1 cellular context compared by ENCODE assay signal in genomic region chr15:43638464-43639204, GRCh38.
A peak's percentile ranks its signal among the peaks of the same experiment; 100 is the strongest.
TF ChIP-seq lines count a peak whose summit lies in the region.

No MANE protein-coding gene starts in this region.

TF ChIP-seq in GM12878, 131 proteins besides CTCF, POLR2A, EP300 and RAD21:
- TF ChIP-seq ASH2L (IDR thresholded peaks at IDR 0.05; ENCODE audit: borderline replicate concordance, low read depth), result 0 out of 2 replicates have a peak, but pooled peaks have one; percentile 70
- peak in 1 of 2 experiments; percentile 18; a peak in 2 of 4 replicates for TF ChIP-seq IKZF2 (IDR thresholded peaks at IDR 0.05)
- 0 out of 2 replicates have a peak, but pooled peaks have one; percentile 27 for TF ChIP-seq ATF7 (IDR thresholded peaks at IDR 0.05; ENCODE audit: low read depth)
- TF ChIP-seq CREM (IDR thresholded peaks at IDR 0.05; ENCODE audit: low read depth), result peak; percentile 7; the same call in 1 of the 2 replicates
- peak; percentile 49; the same call in 1 of the 2 replicates for TF ChIP-seq ZBED1 (IDR thresholded peaks at IDR 0.05; ENCODE audit: borderline replicate concordance)
- TF ChIP-seq RUNX3 (IDR thresholded peaks at IDR 0.05; ENCODE audit: low read length), result peak; percentile 85
- 0 out of 2 replicates have a peak, but pooled peaks have one; percentile 5 for TF ChIP-seq PAX5 (IDR thresholded peaks at IDR 0.05; ENCODE audit: borderline replicate concordance, low read depth, low read length)
- TF ChIP-seq MEF2A (IDR thresholded peaks at IDR 0.05; ENCODE audit: insufficient read depth, low read depth, low read length), result peak; percentile 80; the same call in 1 of the 2 replicates
- TF ChIP-seq NFIC (IDR thresholded peaks at IDR 0.05; ENCODE audit: low read depth, low read length), result peak; percentile 62; the same call in 1 of the 2 replicates
